In the genomic region with DNA sequence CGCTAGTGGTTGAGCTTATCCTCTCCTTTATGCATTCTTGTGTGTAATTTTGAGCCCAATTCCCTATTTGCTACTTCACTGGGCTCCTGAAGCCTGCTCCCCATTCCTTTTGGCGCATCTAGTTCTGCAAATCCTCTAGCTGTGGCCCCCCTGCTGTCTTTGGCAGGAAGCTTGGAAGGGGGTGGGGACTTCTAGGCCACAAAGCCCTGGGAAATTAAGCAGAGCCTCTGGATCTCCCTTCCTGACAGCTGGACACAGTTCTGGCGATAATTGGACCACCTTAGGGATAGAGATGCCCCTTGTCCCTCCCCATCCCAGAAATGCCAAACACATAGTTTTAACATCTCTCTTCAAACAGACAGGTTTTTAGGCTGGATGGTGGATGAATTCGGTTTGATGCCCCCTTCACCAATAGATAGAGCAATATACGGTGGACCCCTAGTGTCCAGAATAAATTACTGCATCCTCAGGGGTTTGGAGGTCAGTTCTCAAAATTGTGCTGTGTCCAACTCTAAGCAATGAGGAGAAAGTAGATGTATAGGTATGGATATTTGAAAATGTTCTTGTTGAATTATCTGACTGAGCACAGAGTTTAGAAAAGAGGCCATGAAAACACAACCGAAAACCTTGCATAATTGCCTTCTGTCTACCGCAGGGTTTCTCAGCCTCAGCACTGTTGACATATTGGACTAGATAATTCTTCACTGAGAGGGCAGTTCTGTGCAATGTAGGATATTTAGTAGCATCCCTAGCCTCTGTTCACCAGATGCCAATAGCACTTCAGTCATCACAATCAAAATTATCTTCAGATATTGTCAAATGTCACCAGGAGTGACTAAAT, we compare ENCODE assay signal across 8 cellular contexts.
DNase-seq lines count a peak whose midpoint lies in the region; ATAC-seq and TF ChIP-seq lines count a peak whose summit lies in the region.

No MANE protein-coding gene starts in this region.

- ATAC-seq in HG03135 (IDR thresholded peaks at IDR 0.05; ENCODE audit: unreplicated experiment): no peak
- no peak for ATAC-seq in HG03097 (IDR thresholded peaks at IDR 0.05; ENCODE audit: low FRiP score, unreplicated experiment)

- H3K27me3 Mint-ChIP-seq in nephron (ENCODE audit: low read depth): no peaks in the 10 kb centered on the region

- H3K4me3 Mint-ChIP-seq in nephron: no peak overlapping the region

- peaks cover 9% of the 10 kb centered on the region for H3K4me1 Mint-ChIP-seq in nephron

- DNase-seq in NCI-H2081 (lab: John Stamatoyannopoulos, UW): peak; percentile 27 to 40
- DNase-seq in NCI-H2081 treated with DMSO at 0.1 percent for 48 hours (lab: John Stamatoyannopoulos, UW): no peak
- DNase-seq in HuH-7 (ENCODE audit: low spot score): peak; percentile 36
- peak; percentile 29 for DNase-seq in SKM-1 treated with dmso at 0.1 percent for 144 hours (lab: John Stamatoyannopoulos, UW; ENCODE audit: unreplicated experiment)
- DNase-seq in fibroblast of peridontal ligament (ENCODE audit: extremely low read depth): peak; percentile 69

- TF ChIP-seq CTCF in nephron (IDR thresholded peaks at IDR 0.05; ENCODE audit: unreplicated experiment in 3 of 3): peak; percentile 73 to 76 (median 76)

- H3K9me3 Mint-ChIP-seq in nephron: no peaks in the 10 kb centered on the region

- peaks cover 4% of the 10 kb centered on the region for H3K36me3 Mint-ChIP-seq in nephron (ENCODE audit: low read depth)

- H3K27ac Mint-ChIP-seq in nephron: peak overlapping the region; percentile 2 to 69 (median 17)
